ENCODE assay signal across 12 cellular contexts in genomic region chr7:1819258-1819841, GRCh38.
A peak's percentile ranks its signal among the peaks of the same experiment; 100 is the strongest.
DNase-seq lines count a peak whose midpoint lies in the region; ATAC-seq, FAIRE-seq and TF ChIP-seq lines count a peak whose summit lies in the region.
"Had no signal": no experiment of that assay in that cellular context is flagged by ENCODE, and none has a peak within 500 bp of the region (broad histone marks: within the 10 kb centered on the region; RNA-seq: fewer than 3 reads in every experiment).

No MANE protein-coding gene starts in this region.

- no peak overlapping the region for H3K4me3 ChIP-seq in Jurkat, Clone E6-1 (ENCODE audit: low read length)
- H3K4me3 ChIP-seq in small intestine (ENCODE audit: low read depth in 1 of 2, low read length in 2 of 2), result no peak overlapping the region
- H3K4me3 ChIP-seq: gastroesophageal sphincter, SJSA1 had no signal

- no peak for FAIRE-seq in small intestine (lab: Jason Lieb, UNC)

- no peaks in the 10 kb centered on the region for H3K36me3 ChIP-seq in small intestine (ENCODE audit: control insufficient read depth in 2 of 2, insufficient read depth in 2 of 2, low read length in 2 of 2)
- H3K36me3 ChIP-seq: SJSA1 had no signal

- no peak overlapping the region for H3K27ac ChIP-seq in CD4-positive, alpha-beta T cell (ENCODE audit: low read depth, low read length)
- no peak overlapping the region for H3K27ac ChIP-seq in small intestine (ENCODE audit: low read depth in 1 of 2, low read length in 1 of 2)
- H3K27ac ChIP-seq: gastroesophageal sphincter, SJSA1 had no signal

- H3K9me3 Mint-ChIP-seq in CD4-positive, alpha-beta T cell, result no peaks in the 10 kb centered on the region
- no peaks in the 10 kb centered on the region for H3K9me3 Mint-ChIP-seq in activated naive CD4-positive, alpha-beta T cell treated with anti-CD3 and anti-CD28 coated beads, Interleukin-2, amount 50 U/mL, for 72 hours
- no peaks in the 10 kb centered on the region for H3K9me3 Mint-ChIP-seq in nephron progenitor cell
- no peaks in the 10 kb centered on the region for H3K9me3 Mint-ChIP-seq in activated T-helper 2 cell treated with anti-CD3 and anti-CD28 coated beads, Interferon-gamma antibody, Interleukin-2, Interleukin-4, amounts not matched to agents 10 μg/mL and 5 μg/mL and 100 μg/mL, durations not matched to agents 14 hours and 24 hours and 36 hours

- peaks cover 48% of the 10 kb centered on the region for H3K4me1 Mint-ChIP-seq in CD4-positive, alpha-beta T cell (ENCODE audit: low read depth)
- peaks cover 31% of the 10 kb centered on the region for H3K4me1 Mint-ChIP-seq in nephron progenitor cell
- peaks cover 8% of the 10 kb centered on the region for H3K4me1 Mint-ChIP-seq in activated T-helper 2 cell treated with anti-CD3 and anti-CD28 coated beads, Interferon-gamma antibody, Interleukin-2, Interleukin-4, amounts not matched to agents 10 μg/mL and 5 μg/mL and 100 μg/mL, durations not matched to agents 14 hours and 24 hours and 36 hours (ENCODE audit: low read depth)

- H3K4me1 ChIP-seq in small intestine (ENCODE audit: control insufficient read depth in 2 of 2, insufficient read depth in 1 of 2, low read depth in 1 of 2, low read length in 1 of 2), result no peaks in the 10 kb centered on the region
- H3K4me1 ChIP-seq: gastroesophageal sphincter had no signal

- CTCF ChIA-PET in CD4-positive, alpha-beta T cell (lab: Charles Lee), result no interaction called here

- peak overlapping the region; percentile 48 for H3K27ac Mint-ChIP-seq in CD4-positive, alpha-beta T cell
- H3K27ac Mint-ChIP-seq in activated naive CD4-positive, alpha-beta T cell treated with anti-CD3 and anti-CD28 coated beads, Interleukin-2, amount 50 U/mL, for 72 hours, result peak overlapping the region in 1 of 2 donors; percentile 67
- peak overlapping the region; percentile 15 for H3K27ac Mint-ChIP-seq in nephron progenitor cell
- no peak overlapping the region for H3K27ac Mint-ChIP-seq in activated T-helper 2 cell treated with anti-CD3 and anti-CD28 coated beads, Interferon-gamma antibody, Interleukin-2, Interleukin-4, amounts not matched to agents 10 μg/mL and 5 μg/mL and 100 μg/mL, durations not matched to agents 14 hours and 24 hours and 36 hours

- H3K27me3 ChIP-seq in CD4-positive, alpha-beta T cell (ENCODE audit: control insufficient read depth, insufficient read depth, low read length), result no peaks in the 10 kb centered on the region
- no peaks in the 10 kb centered on the region for H3K27me3 ChIP-seq in small intestine (ENCODE audit: control insufficient read depth in 2 of 2, insufficient read depth in 2 of 2, low read length in 2 of 2)
- H3K27me3 ChIP-seq: gastroesophageal sphincter, SJSA1 had no signal

- WGBS in small intestine, 3 donors, result 70 to 85% (median 78%) methylated on average over 25 to 26 of the region's 26 CpGs

- no peaks in the 10 kb centered on the region for H3K27me3 Mint-ChIP-seq in CD4-positive, alpha-beta T cell
- H3K27me3 Mint-ChIP-seq in nephron progenitor cell (ENCODE audit: low read depth, poor library complexity), result no peaks in the 10 kb centered on the region
- H3K27me3 Mint-ChIP-seq in activated T-helper 2 cell treated with anti-CD3 and anti-CD28 coated beads, Interferon-gamma antibody, Interleukin-2, Interleukin-4, amounts not matched to agents 10 μg/mL and 5 μg/mL and 100 μg/mL, durations not matched to agents 14 hours and 24 hours and 36 hours (ENCODE audit: low read depth), result peaks cover 11% of the 10 kb centered on the region

- H3K9me3 ChIP-seq in CD4-positive, alpha-beta T cell (ENCODE audit: control insufficient read depth, low read length), result no peaks in the 10 kb centered on the region
- no peaks in the 10 kb centered on the region for H3K9me3 ChIP-seq in small intestine (ENCODE audit: control insufficient read depth, low read depth)
- H3K9me3 ChIP-seq: gastroesophageal sphincter, SJSA1 had no signal

- H3K36me3 Mint-ChIP-seq in CD4-positive, alpha-beta T cell (ENCODE audit: low read depth), result peaks cover 20% of the 10 kb centered on the region
- H3K36me3 Mint-ChIP-seq in activated naive CD4-positive, alpha-beta T cell treated with anti-CD3 and anti-CD28 coated beads, Interleukin-2, amount 50 U/mL, for 72 hours, result no peaks in the 10 kb centered on the region
- H3K36me3 Mint-ChIP-seq in nephron progenitor cell (ENCODE audit: low read depth), result no peaks in the 10 kb centered on the region
- H3K36me3 Mint-ChIP-seq in activated T-helper 2 cell treated with anti-CD3 and anti-CD28 coated beads, Interferon-gamma antibody, Interleukin-2, Interleukin-4, amounts not matched to agents 10 μg/mL and 5 μg/mL and 100 μg/mL, durations not matched to agents 14 hours and 24 hours and 36 hours (ENCODE audit: low read depth), result no peaks in the 10 kb centered on the region

- TF ChIP-seq CTCF in CD4-positive, alpha-beta T cell (IDR thresholded peaks at IDR 0.05), result no peak
- no peak for TF ChIP-seq CTCF in nephron progenitor cell (IDR thresholded peaks at IDR 0.05)

- H3K4me3 Mint-ChIP-seq in CD4-positive, alpha-beta T cell, result peak overlapping the region; percentile 30
- no peak overlapping the region for H3K4me3 Mint-ChIP-seq in nephron progenitor cell
- H3K4me3 Mint-ChIP-seq in activated T-helper 2 cell treated with anti-CD3 and anti-CD28 coated beads, Interferon-gamma antibody, Interleukin-2, Interleukin-4, amounts not matched to agents 10 μg/mL and 5 μg/mL and 100 μg/mL, durations not matched to agents 14 hours and 24 hours and 36 hours (ENCODE audit: low read depth), result no peak overlapping the region

- no peak for DNase-seq in CD4-positive, alpha-beta T cell
- peak; percentile 48 for DNase-seq in Jurkat, Clone E6-1 (ENCODE audit: low read depth, low spot score)
- peak in 1 of 2 donors; percentile 20 for DNase-seq in activated naive CD4-positive, alpha-beta T cell treated with anti-CD3 and anti-CD28 coated beads, Interleukin-2, amount 50 U/mL, for 72 hours (ENCODE audit: low spot score in 2 of 2)
- no peak for DNase-seq in nephron progenitor cell
- no peak for DNase-seq in activated T-helper 2 cell treated with anti-CD3 and anti-CD28 coated beads, Interferon-gamma antibody, Interleukin-2, Interleukin-4, amounts not matched to agents 10 μg/mL and 5 μg/mL and 100 μg/mL, durations not matched to agents 14 hours and 24 hours and 36 hours (ENCODE audit: low spot score)
- no peak for DNase-seq in NCI-H82 (lab: John Stamatoyannopoulos, UW)
- DNase-seq in EL, result no peak
- no peak for DNase-seq in small intestine
- DNase-seq: anterior cingulate cortex; effector CD4-positive, alpha-beta T cell had no signal

- peak; percentile 29 for ATAC-seq in CD4-positive, alpha-beta T cell (ENCODE audit: poor library complexity)
- peak; percentile 36 to 63 for ATAC-seq in activated naive CD4-positive, alpha-beta T cell treated with anti-CD3 and anti-CD28 coated beads, Interleukin-2, amount 50 U/mL, for 72 hours
- ATAC-seq: gastroesophageal sphincter had no signal

- intact Hi-C loops in CD4-positive, alpha-beta T cell (cut with DNase I, micrococcal nuclease), result no loop called here
- intact Hi-C loops in activated T-helper 2 cell treated with anti-CD3 and anti-CD28 coated beads, Interferon-gamma antibody, Interleukin-2, Interleukin-4, amounts not matched to agents 10 μg/mL and 5 μg/mL and 100 μg/mL, durations not matched to agents 14 hours and 24 hours and 36 hours (cut with micrococcal nuclease), result no loop called here

- POLR2A ChIA-PET in CD4-positive, alpha-beta T cell (lab: Charles Lee), result no interaction called here
